In genomic region chr6:119463081-119463626, GRCh38 we compare ENCODE assay signal across 9 cellular contexts.
DNase-seq lines count a peak whose midpoint lies in the region; ATAC-seq, FAIRE-seq and TF ChIP-seq lines count a peak whose summit lies in the region.
"Had no signal": no experiment of that assay in that cellular context is flagged by ENCODE, and none has a peak within 500 bp of the region (broad histone marks: within the 10 kb centered on the region; RNA-seq: fewer than 3 reads in every experiment).

No MANE protein-coding gene starts in this region.

- H3K4me3 Mint-ChIP-seq in activated CD8-positive, alpha-beta T cell treated with anti-CD3 and anti-CD28 coated beads for 36 hours, result no peak overlapping the region
- H3K4me3 Mint-ChIP-seq: nephron progenitor cell had no signal

- 64% methylated on average over 4 of the region's 4 CpGs for WGBS in right cardiac atrium

- H3K9me3 ChIP-seq in right cardiac atrium (ENCODE audit: control insufficient read depth, low read length), result no peaks in the 10 kb centered on the region
- H3K9me3 ChIP-seq in upper lobe of right lung, result no peaks in the 10 kb centered on the region

- H3K4me1 Mint-ChIP-seq in activated CD8-positive, alpha-beta T cell treated with anti-CD3 and anti-CD28 coated beads for 36 hours (ENCODE audit: low read depth), result peaks cover 26% of the 10 kb centered on the region
- H3K4me1 Mint-ChIP-seq: nephron progenitor cell had no signal

- peak overlapping the region; percentile 75 for H3K27ac Mint-ChIP-seq in activated CD8-positive, alpha-beta T cell treated with anti-CD3 and anti-CD28 coated beads for 36 hours
- H3K27ac Mint-ChIP-seq: nephron progenitor cell had no signal

- H3K36me3 ChIP-seq in upper lobe of right lung, result no peaks in the 10 kb centered on the region

- CTCF ChIA-PET in activated CD8-positive, alpha-beta T cell treated with anti-CD3 and anti-CD28 coated beads for 36 hours (lab: Charles Lee), result interaction anchor here (0.9 kb wide), 1 partner anchor 112 kb away, joined by 3 read pairs; no protein-coding TSS in a partner anchor

- H3K27me3 ChIP-seq in right cardiac atrium (ENCODE audit: control insufficient read depth, insufficient read depth) (no peaks in the 10 kb centered on the region), upper lobe of right lung (no peaks in the 10 kb centered on the region)

- intact Hi-C loops in activated CD8-positive, alpha-beta T cell treated with anti-CD3 and anti-CD28 coated beads for 36 hours (cut with micrococcal nuclease), result no loop called here
- intact Hi-C loops in right cardiac atrium (cut with DNase I), result no loop called here
- intact Hi-C loops in upper lobe of right lung (cut with DNase I), result no loop called here

- H3K4me3 ChIP-seq in right cardiac atrium (ENCODE audit: low read length), result no peak overlapping the region
- no peak overlapping the region for H3K4me3 ChIP-seq in upper lobe of right lung

- no peak for TF ChIP-seq CTCF in activated CD8-positive, alpha-beta T cell treated with anti-CD3 and anti-CD28 coated beads for 36 hours (IDR thresholded peaks at IDR 0.05)
- TF ChIP-seq CTCF in upper lobe of right lung (IDR thresholded peaks at IDR 0.05), result no peak

- FAIRE-seq in RCC 7860 (lab: Jason Lieb, UNC), result no peak

- H3K36me3 Mint-ChIP-seq in activated CD8-positive, alpha-beta T cell treated with anti-CD3 and anti-CD28 coated beads for 36 hours (ENCODE audit: low read depth), result peaks cover 1% of the 10 kb centered on the region

- no peaks in the 10 kb centered on the region for H3K27me3 Mint-ChIP-seq in activated CD8-positive, alpha-beta T cell treated with anti-CD3 and anti-CD28 coated beads for 36 hours

- POLR2A ChIA-PET in activated CD8-positive, alpha-beta T cell treated with anti-CD3 and anti-CD28 coated beads for 36 hours (lab: Charles Lee), result no interaction called here

- peak; percentile 42 for DNase-seq in activated CD8-positive, alpha-beta T cell treated with anti-CD3 and anti-CD28 coated beads for 36 hours
- DNase-seq in right cardiac atrium (no peak), SIG-M5 (lab: John Stamatoyannopoulos, UW) (no peak), upper lobe of right lung (no peak), RCC 7860 (ENCODE audit: low spot score) (no peak)
- DNase-seq: nephron progenitor cell had no signal

- H3K9me3 Mint-ChIP-seq in activated CD8-positive, alpha-beta T cell treated with anti-CD3 and anti-CD28 coated beads for 36 hours, result peaks cover 10% of the 10 kb centered on the region

- H3K4me1 ChIP-seq in right cardiac atrium (ENCODE audit: control insufficient read depth, insufficient read depth, low read length) (peaks cover 2% of the 10 kb centered on the region), upper lobe of right lung (no peaks in the 10 kb centered on the region)

- no peak overlapping the region for H3K27ac ChIP-seq in right cardiac atrium (ENCODE audit: low read length)
- no peak overlapping the region for H3K27ac ChIP-seq in upper lobe of right lung

- ATAC-seq in GM18517 (IDR thresholded peaks at IDR 0.05; ENCODE audit: unreplicated experiment) (peak; percentile 84), GM19463 (IDR thresholded peaks at IDR 0.05; ENCODE audit: unreplicated experiment) (peak; percentile 74), HG03060 (IDR thresholded peaks at IDR 0.05; ENCODE audit: low read depth, unreplicated experiment) (peak; percentile 72), right cardiac atrium (no peak), upper lobe of right lung (no peak)
- peak; percentile 92 for ATAC-seq in activated CD8-positive, alpha-beta T cell treated with anti-CD3 and anti-CD28 coated beads for 36 hours

Comparison
In these comparisons a context has a peak if more than half of its experiments do, and no peak if none do; other contexts are left out.
1. ATAC-seq: peak in GM18517 (single experiment), GM19463 (single experiment), HG03060 (single experiment) and activated CD8-positive, alpha-beta T cell treated with anti-CD3 and anti-CD28 coated beads for 36 hours (single experiment); none in right cardiac atrium (0 of 2) and upper lobe of right lung (single experiment).